ENCODE assay signal across 8 cellular contexts in the genomic region with DNA sequence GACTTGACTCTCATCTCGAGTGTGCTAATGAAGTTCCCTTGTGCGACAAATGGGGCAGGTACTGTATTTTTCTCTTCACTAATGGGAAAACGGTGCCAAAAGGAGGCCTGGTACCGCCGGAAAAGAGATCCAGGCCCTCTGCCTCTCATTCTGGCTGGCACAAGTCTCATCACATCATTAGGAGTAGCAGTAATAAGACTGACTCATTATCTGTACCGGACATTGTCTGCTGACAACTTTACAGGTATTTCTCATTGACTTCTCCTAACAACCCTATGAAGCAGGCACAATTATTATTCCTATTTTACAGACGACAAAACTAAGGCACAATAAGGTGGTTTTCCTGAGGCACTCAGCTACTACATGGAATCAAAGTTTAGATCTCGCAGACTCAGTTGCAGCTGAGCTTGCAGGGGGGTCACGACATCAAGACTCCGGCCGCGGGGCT. TPM values are rescaled to one million over a fixed set of nuclear protein-coding genes. Genes with fewer than 3 reads are reported as not detected.
DNase-seq lines count a peak whose midpoint lies in the region; ATAC-seq, FAIRE-seq and TF ChIP-seq lines count a peak whose summit lies in the region.

No MANE protein-coding gene starts in this region.

- peaks cover 30% of the 10 kb centered on the region; the same call in 1 of the 2 replicates for H3K79me2 ChIP-seq in KMS-11 (ENCODE audit: insufficient read depth, low read depth)

- no peaks in the 10 kb centered on the region for H3K27me3 ChIP-seq in KMS-11 (ENCODE audit: insufficient read depth, low read depth)
- H3K27me3 ChIP-seq in iPS DF 6.9 (ENCODE audit: control insufficient read depth, insufficient read depth, low read length): no peaks in the 10 kb centered on the region
- H3K27me3 ChIP-seq in small intestine (ENCODE audit: control insufficient read depth in 2 of 2, insufficient read depth in 2 of 2, low read length in 2 of 2): no peaks in the 10 kb centered on the region

- WGBS in adipose tissue, 3 donors: 1% methylated on average over 12 of the region's 12 CpGs
- WGBS in iPS DF 6.9 (ENCODE audit: insufficient coverage, insufficient read length): no CpG with 5 or more reads among the region's 12 CpGs
- 2% methylated on average over 12 of the region's 12 CpGs for WGBS in small intestine, 3 donors

- no peak for FAIRE-seq in small intestine (lab: Jason Lieb, UNC)

- no peak for TF ChIP-seq CTCF in KMS-11 (conservative IDR thresholded peaks at IDR 0.05; ENCODE audit: low read depth, low read length)

- peak overlapping the region; percentile 57; the same call in 1 of the 2 replicates for H3K9ac ChIP-seq in KMS-11

- DNase-seq in NCI-H187 (lab: John Stamatoyannopoulos, UW): peak; percentile 46 to 58
- no peak for DNase-seq in NCI-H187 treated with DMSO at 0.1 percent for 48 hours (lab: John Stamatoyannopoulos, UW)
- DNase-seq in iPS DF 6.9 (ENCODE audit: low read depth, low spot score): no peak
- peak; percentile 48 for DNase-seq in small intestine

- H3K36me3 ChIP-seq in KMS-11 (ENCODE audit: insufficient read depth) (no peaks in the 10 kb centered on the region), iPS DF 6.9 (ENCODE audit: control insufficient read depth, insufficient read depth, low read length) (no peaks in the 10 kb centered on the region), small intestine (ENCODE audit: control insufficient read depth in 2 of 2, insufficient read depth in 2 of 2, low read length in 2 of 2) (peaks cover 0 to 2% of the 10 kb centered on the region in 2 donors)

- H3K9me3 ChIP-seq in iPS DF 6.9 (ENCODE audit: control insufficient read depth, insufficient read depth, low read length) (no peaks in the 10 kb centered on the region), small intestine (ENCODE audit: control insufficient read depth, low read depth) (no peaks in the 10 kb centered on the region)

- peak overlapping the region; percentile 33; the same call in 1 of the 2 replicates for H3K27ac ChIP-seq in KMS-11
- H3K27ac ChIP-seq in adipose tissue (ENCODE audit: low read depth, low read length): peak overlapping the region; percentile 70
- H3K27ac ChIP-seq in iPS DF 6.9 (ENCODE audit: low read length): no peak overlapping the region
- H3K27ac ChIP-seq in small intestine (ENCODE audit: low read depth in 1 of 2, low read length in 1 of 2): peak overlapping the region; percentile 81 to 99

- H4K20me1 ChIP-seq in KMS-11 (ENCODE audit: insufficient read depth): no peaks in the 10 kb centered on the region

- peak overlapping the region; percentile 82 for H3K4me2 ChIP-seq in KMS-11

- H3K4me3 ChIP-seq in KMS-11 (IDR thresholded peaks at IDR 0.05; ENCODE audit: insufficient read depth, low read depth, low read length) (no peak overlapping the region), iPS DF 6.9 (ENCODE audit: low read length) (peak overlapping the region; percentile 98), small intestine (ENCODE audit: low read depth in 1 of 2, low read length in 2 of 2) (peak overlapping the region; percentile 84 to 86)

- ATAC-seq in GM18907 (IDR thresholded peaks at IDR 0.05; ENCODE audit: unreplicated experiment) (no peak), HG03039 (IDR thresholded peaks at IDR 0.05; ENCODE audit: unreplicated experiment) (no peak)

- peak overlapping the region; percentile 38; the same call in 1 of the 2 replicates for H2AFZ ChIP-seq in KMS-11 (ENCODE audit: low read depth)

- H3K4me1 ChIP-seq in KMS-11 (ENCODE audit: low read depth, poor library complexity, severe bottlenecking) (peaks cover 36% of the 10 kb centered on the region), iPS DF 6.9 (ENCODE audit: control insufficient read depth, insufficient read depth, low read length) (no peaks in the 10 kb centered on the region), small intestine (ENCODE audit: control insufficient read depth in 2 of 2, insufficient read depth in 1 of 2, low read depth in 1 of 2, low read length in 1 of 2) (peaks cover 7 to 14% of the 10 kb centered on the region in 2 donors)

RNA-seq across cellular contexts. Expression of a gene that starts 0.7 kb away (rescaled TPM):
- polyA plus RNA-seq in adipose tissue: 10 to 100 TPM; 10.8 to 34.8 (median 24.8) TPM
- 10 to 100 TPM; 22.8 to 85.9 (median 79.6) TPM for polyA plus RNA-seq in small intestine

Comparison
In these comparisons a context has a peak if more than half of its experiments do, and no peak if none do; other contexts are left out.
1. DNase-seq: peak in NCI-H187 (2 of 2) and small intestine (single experiment); none in NCI-H187 treated with DMSO at 0.1 percent for 48 hours (single experiment) and iPS DF 6.9 (single experiment).